ENCODE assay signal across 9 cellular contexts in genomic region chr20:41411458-41411857, GRCh38. TPM values are rescaled to one million over a fixed set of nuclear protein-coding genes. Genes with fewer than 3 reads are reported as not detected.
DNase-seq lines count a peak whose midpoint lies in the region; ATAC-seq and TF ChIP-seq lines count a peak whose summit lies in the region.
"Had no signal": no experiment of that assay in that cellular context is flagged by ENCODE, and none has a peak within 500 bp of the region (broad histone marks: within the 10 kb centered on the region; RNA-seq: fewer than 3 reads in every experiment).

No MANE protein-coding gene starts in this region.

- DNase-seq in GM10266 (ENCODE audit: extremely low spot score) (no peak), OCI-M1 (lab: John Stamatoyannopoulos, UW) (peak; percentile 55), fibroblast of gingiva (ENCODE audit: low read depth) (peak; percentile 62), renal cortical epithelial cell (ENCODE audit: low read depth) (peak; percentile 52), HAP-1 (ENCODE audit: low spot score in 2 of 2) (no peak)
- no peak for DNase-seq in natural killer cell treated with Interleukin-12 subunit alpha and Interleukin-12 subunit beta and Interleukin-15 and Interleukin-18, amount 100 ng/mL, for 72 hours (ENCODE audit: low spot score)
- DNase-seq in activated naive CD4-positive, alpha-beta T cell treated with anti-CD3 and anti-CD28 coated beads, Interleukin-2, amount 50 U/mL, for 16 hours: no peak
- DNase-seq: activated CD4-positive, alpha-beta T cell treated with anti-CD3 and anti-CD28 coated beads for 48 hours had no signal

- peak; percentile 18 for TF ChIP-seq CTCF in GM10266 (IDR thresholded peaks at IDR 0.05; ENCODE audit: control insufficient read depth, insufficient read depth, low read depth, missing control alignments)

- H3K9me3 ChIP-seq in HAP-1: no peaks in the 10 kb centered on the region

- in situ Hi-C loops in HAP-1 (cut with MboI; ENCODE audit: low sequenced_read_pairs): no loop called here

- ATAC-seq in natural killer cell treated with Interleukin-12 subunit alpha and Interleukin-12 subunit beta and Interleukin-15 and Interleukin-18, amount 100 ng/mL, for 72 hours: no peak
- no peak for ATAC-seq in HG02763 (IDR thresholded peaks at IDR 0.05; ENCODE audit: unreplicated experiment)

- peaks cover 21 to 27% of the 10 kb centered on the region in 2 donors for H3K4me1 Mint-ChIP-seq in natural killer cell treated with Interleukin-12 subunit alpha and Interleukin-12 subunit beta and Interleukin-15 and Interleukin-18, amount 100 ng/mL, for 72 hours (ENCODE audit: low read depth in 2 of 2)

- H3K27me3 ChIP-seq in HAP-1 (ENCODE audit: low read depth): no peaks in the 10 kb centered on the region

- H3K4me3 ChIP-seq in HAP-1: no peak overlapping the region

- no peak overlapping the region for H3K27ac Mint-ChIP-seq in natural killer cell treated with Interleukin-12 subunit alpha and Interleukin-12 subunit beta and Interleukin-15 and Interleukin-18, amount 100 ng/mL, for 72 hours

- peaks cover 81% of the 10 kb centered on the region for H3K36me3 ChIP-seq in HAP-1 (replicated peaks)

- no peaks in the 10 kb centered on the region for H3K4me1 ChIP-seq in HAP-1

- no peaks in the 10 kb centered on the region for H3K9me3 Mint-ChIP-seq in natural killer cell treated with Interleukin-12 subunit alpha and Interleukin-12 subunit beta and Interleukin-15 and Interleukin-18, amount 100 ng/mL, for 72 hours

- no peak overlapping the region for H3K4me3 Mint-ChIP-seq in natural killer cell treated with Interleukin-12 subunit alpha and Interleukin-12 subunit beta and Interleukin-15 and Interleukin-18, amount 100 ng/mL, for 72 hours

- peaks cover 25% of the 10 kb centered on the region for H3K36me3 Mint-ChIP-seq in natural killer cell treated with Interleukin-12 subunit alpha and Interleukin-12 subunit beta and Interleukin-15 and Interleukin-18, amount 100 ng/mL, for 72 hours

- no peaks in the 10 kb centered on the region for H3K27me3 Mint-ChIP-seq in natural killer cell treated with Interleukin-12 subunit alpha and Interleukin-12 subunit beta and Interleukin-15 and Interleukin-18, amount 100 ng/mL, for 72 hours

RNA-seq across cellular contexts. Expression of gene EMILIN3, which starts 44.8 kb away (rescaled TPM):
- not detected in 2 replicates for total RNA-seq in renal cortical epithelial cell
- total RNA-seq in natural killer cell treated with Interleukin-12 subunit alpha and Interleukin-12 subunit beta and Interleukin-15 and Interleukin-18, amount 100 ng/mL, for 72 hours: not detected

Comparison
In these comparisons a context has a peak if more than half of its experiments do, and no peak if none do; other contexts are left out.
1. DNase-seq: peak in OCI-M1 (single experiment), fibroblast of gingiva (single experiment) and renal cortical epithelial cell (single experiment); none in GM10266 (single experiment), natural killer cell treated with Interleukin-12 subunit alpha and Interleukin-12 subunit beta and Interleukin-15 and Interleukin-18, amount 100 ng/mL, for 72 hours (single experiment), activated naive CD4-positive, alpha-beta T cell treated with anti-CD3 and anti-CD28 coated beads, Interleukin-2, amount 50 U/mL, for 16 hours (single experiment) and HAP-1 (0 of 2).